8 cellular contexts compared by ENCODE assay signal in genomic region chr12:49089831-49090773, GRCh38. TPM values are rescaled to one million over a fixed set of nuclear protein-coding genes. Genes with fewer than 3 reads are reported as not detected.
DNase-seq lines count a peak whose midpoint lies in the region; ATAC-seq and TF ChIP-seq lines count a peak whose summit lies in the region.

No MANE protein-coding gene starts in this region.

- peaks cover 58% of the 10 kb centered on the region for H3K27me3 ChIP-seq in CD4-positive, alpha-beta memory T cell (ENCODE audit: insufficient read depth, low read length)
- H3K27me3 ChIP-seq in cardiac muscle cell: peaks cover 97% of the 10 kb centered on the region

- intact Hi-C loops in CD4-positive, alpha-beta memory T cell (cut with micrococcal nuclease): loop anchor here (5.0 kb wide), 1 partner anchor 97 kb away; the partner anchor contains the start of gene TUBA1A

- POLR2A ChIA-PET in CD4-positive, alpha-beta memory T cell (lab: Charles Lee; ENCODE audit: partially characterized antibody): interaction anchor here (0.7 to 4.4 kb wide), 7 partner anchors 19 to 145 kb away, joined by 3 to 47 read pairs (median 10); partner anchors contain the start of genes LMBR1L, RHEBL1, TUBA1A and TUBA1B

- no peak for ATAC-seq in HG03025 (IDR thresholded peaks at IDR 0.05; ENCODE audit: low FRiP score, unreplicated experiment)
- no peak for ATAC-seq in GM21515 (IDR thresholded peaks at IDR 0.05; ENCODE audit: unreplicated experiment)
- ATAC-seq in HG03460 (IDR thresholded peaks at IDR 0.05; ENCODE audit: unreplicated experiment): no peak

- H3K4me1 Mint-ChIP-seq in CD4-positive, alpha-beta memory T cell: peaks cover 32 to 83% (median 54%) of the 10 kb centered on the region in 4 donors
- peaks cover 8% of the 10 kb centered on the region for H3K4me1 Mint-ChIP-seq in progenitor cell of endocrine pancreas (ENCODE audit: low read depth)

- CTCF ChIA-PET in CD4-positive, alpha-beta memory T cell (lab: Charles Lee; ENCODE audit: partially characterized antibody): interaction anchor here (0.9 to 11.5 kb wide), 21 partner anchors 10 to 154 kb away, joined by 3 to 221 read pairs (median 17); partner anchors contain the start of genes LMBR1L, RHEBL1, TUBA1A and TUBA1B

- no peak overlapping the region for H3K27ac ChIP-seq in CD4-positive, alpha-beta memory T cell (ENCODE audit: low read depth, low read length)
- no peak overlapping the region for H3K27ac ChIP-seq in cardiac muscle cell

- peaks cover 74% of the 10 kb centered on the region for H3K4me1 ChIP-seq in CD4-positive, alpha-beta memory T cell (ENCODE audit: insufficient read depth, low read length)
- peaks cover 12% of the 10 kb centered on the region for H3K4me1 ChIP-seq in cardiac muscle cell (ENCODE audit: low read depth)

- peak overlapping the region; percentile 70 to 89 (median 76) for H3K4me3 Mint-ChIP-seq in CD4-positive, alpha-beta memory T cell
- no peak overlapping the region for H3K4me3 Mint-ChIP-seq in progenitor cell of endocrine pancreas (ENCODE audit: low read depth)

- H3K36me3 ChIP-seq in CD4-positive, alpha-beta memory T cell (ENCODE audit: insufficient read depth, low read length): no peaks in the 10 kb centered on the region
- no peaks in the 10 kb centered on the region for H3K36me3 ChIP-seq in cardiac muscle cell

- H3K9me3 ChIP-seq in CD4-positive, alpha-beta memory T cell (ENCODE audit: control insufficient read depth in 1 of 2, low read length in 2 of 2): no peaks in the 10 kb centered on the region
- no peaks in the 10 kb centered on the region for H3K9me3 ChIP-seq in cardiac muscle cell (ENCODE audit: low read depth)

- H3K36me3 Mint-ChIP-seq in CD4-positive, alpha-beta memory T cell: peaks cover 0 to 3% of the 10 kb centered on the region in 2 donors
- no peaks in the 10 kb centered on the region for H3K36me3 Mint-ChIP-seq in progenitor cell of endocrine pancreas (ENCODE audit: insufficient read depth)

- H3K27ac Mint-ChIP-seq in CD4-positive, alpha-beta memory T cell: peak overlapping the region in 6 of 7 donors; percentile 6 to 54 (median 32)
- no peak overlapping the region for H3K27ac Mint-ChIP-seq in progenitor cell of endocrine pancreas

- H3K9me3 Mint-ChIP-seq in CD4-positive, alpha-beta memory T cell: no peaks in the 10 kb centered on the region
- no peaks in the 10 kb centered on the region for H3K9me3 Mint-ChIP-seq in progenitor cell of endocrine pancreas (ENCODE audit: low read depth)

- H3K27me3 Mint-ChIP-seq in CD4-positive, alpha-beta memory T cell: peaks cover 32 to 50% of the 10 kb centered on the region in 2 donors
- peaks cover 77% of the 10 kb centered on the region for H3K27me3 Mint-ChIP-seq in progenitor cell of endocrine pancreas

- DNase-seq in CD4-positive, alpha-beta memory T cell: peak in 3 of 5 donors; percentile 29 to 43 (median 41)
- no peak for DNase-seq in Jurkat, Clone E6-1 (ENCODE audit: low read depth, low spot score)
- DNase-seq in activated T-cell treated with anti-CD3 and anti-CD28 coated beads, Interleukin-2, amount 50 U/mL, for 48 hours: peak; percentile 61 to 64
- DNase-seq in cardiac muscle cell (ENCODE audit: low read depth in 1 of 2, low spot score in 1 of 2) (peak; percentile 47 to 72), progenitor cell of endocrine pancreas (ENCODE audit: low spot score, unreplicated experiment) (no peak)

- H3K4me3 ChIP-seq in CD4-positive, alpha-beta memory T cell (ENCODE audit: low read length in 2 of 2): peak overlapping the region; percentile 11 to 45
- H3K4me3 ChIP-seq in Jurkat, Clone E6-1 (ENCODE audit: low read length): peak overlapping the region; percentile 45
- peak overlapping the region; percentile 11 for H3K4me3 ChIP-seq in cardiac muscle cell

- peak; percentile 28 for TF ChIP-seq CTCF in cardiac muscle cell (IDR thresholded peaks at IDR 0.05; ENCODE audit: low read depth, low read length)
- peak; percentile 44 for TF ChIP-seq CTCF in progenitor cell of endocrine pancreas (IDR thresholded peaks at IDR 0.05; ENCODE audit: unreplicated experiment)

RNA-seq across cellular contexts. Expression of gene DHH, which starts 4.5 kb away (rescaled TPM):
- total RNA-seq in CD4-positive, alpha-beta memory T cell: under 1 TPM; 0.35 to 0.44 TPM
- polyA plus RNA-seq in CD4-positive, alpha-beta memory T cell: not detected
- polyA plus RNA-seq in Jurkat, Clone E6-1 (2012; ENCODE audit: insufficient read depth, insufficient read length): not detected
- 0.36 TPM in 1 of 2 replicates, not detected in the other for total RNA-seq in cardiac muscle cell
- polyA plus RNA-seq in cardiac muscle cell: not detected in 2 replicates
- total RNA-seq in progenitor cell of endocrine pancreas: 0.29 and 0.34 TPM in 2 replicates

RNA-seq across cellular contexts. Expression of gene RHEBL1, which starts 20.3 kb away (rescaled TPM):
- total RNA-seq in CD4-positive, alpha-beta memory T cell: 1 to 10 TPM; 2.7 to 2.9 TPM
- polyA plus RNA-seq in CD4-positive, alpha-beta memory T cell: 10 to 100 TPM in 1 of 2 donors, 1 to 10 TPM in 1; 9.2 to 10.5 TPM
- polyA plus RNA-seq in Jurkat, Clone E6-1 (2012; ENCODE audit: insufficient read depth, insufficient read length): 12.9 TPM
- total RNA-seq in cardiac muscle cell (0.42 and 1.1 TPM in 2 replicates), progenitor cell of endocrine pancreas (0.72 and 0.75 TPM in 2 replicates)
- 0.94 and 1.0 TPM in 2 replicates for polyA plus RNA-seq in cardiac muscle cell

RNA-seq across cellular contexts. Expression of gene LMBR1L, which starts 20.5 kb away (rescaled TPM):
- total RNA-seq in CD4-positive, alpha-beta memory T cell: 100 to 1,000 TPM; 222 to 226 TPM
- polyA plus RNA-seq in CD4-positive, alpha-beta memory T cell: 10 to 100 TPM; 35.9 to 46.5 TPM
- polyA plus RNA-seq in Jurkat, Clone E6-1 (2012; ENCODE audit: insufficient read depth, insufficient read length): 71.3 TPM
- total RNA-seq in cardiac muscle cell (29.8 and 51.3 TPM in 2 replicates), progenitor cell of endocrine pancreas (142 and 143 TPM in 2 replicates)
- polyA plus RNA-seq in cardiac muscle cell: 52.9 and 56.1 TPM in 2 replicates

RNA-seq across cellular contexts. Expression of gene KMT2D, which starts 29.5 kb away (rescaled TPM):
- total RNA-seq in CD4-positive, alpha-beta memory T cell: 100 to 1,000 TPM; 133 to 159 TPM
- 10 to 100 TPM in 1 of 2 donors, under 1 TPM in 1; 0.16 to 26.7 TPM for polyA plus RNA-seq in CD4-positive, alpha-beta memory T cell
- polyA plus RNA-seq in Jurkat, Clone E6-1 (2012; ENCODE audit: insufficient read depth, insufficient read length): 60.8 TPM
- total RNA-seq in cardiac muscle cell (28.8 and 41.3 TPM in 2 replicates), progenitor cell of endocrine pancreas (130 and 132 TPM in 2 replicates)
- 31.0 and 41.3 TPM in 2 replicates for polyA plus RNA-seq in cardiac muscle cell

RNA-seq across cellular contexts. Expression of gene TUBA1B, which starts 41.1 kb away (rescaled TPM):
- total RNA-seq in CD4-positive, alpha-beta memory T cell: 100 to 1,000 TPM; 332 to 361 TPM
- 100 to 1,000 TPM; 411 to 573 TPM for polyA plus RNA-seq in CD4-positive, alpha-beta memory T cell
- 3,315 TPM for polyA plus RNA-seq in Jurkat, Clone E6-1 (2012; ENCODE audit: insufficient read depth, insufficient read length)
- total RNA-seq in cardiac muscle cell (1,511 and 2,134 TPM in 2 replicates), progenitor cell of endocrine pancreas (985 and 1,023 TPM in 2 replicates)
- polyA plus RNA-seq in cardiac muscle cell: 1,582 and 2,216 TPM in 2 replicates

Comparison
In these comparisons a context has a peak if more than half of its experiments do, and no peak if none do; other contexts are left out.
1. DNase-seq: peak in CD4-positive, alpha-beta memory T cell (3 of 5), activated T-cell treated with anti-CD3 and anti-CD28 coated beads, Interleukin-2, amount 50 U/mL, for 48 hours (2 of 2) and cardiac muscle cell (2 of 2); none in Jurkat, Clone E6-1 (single experiment) and progenitor cell of endocrine pancreas (single experiment).
2. Peak in every context shown above with its lines, with median percentiles within 50 percentile points of each other: H3K4me3 ChIP-seq.